In the genomic region with DNA sequence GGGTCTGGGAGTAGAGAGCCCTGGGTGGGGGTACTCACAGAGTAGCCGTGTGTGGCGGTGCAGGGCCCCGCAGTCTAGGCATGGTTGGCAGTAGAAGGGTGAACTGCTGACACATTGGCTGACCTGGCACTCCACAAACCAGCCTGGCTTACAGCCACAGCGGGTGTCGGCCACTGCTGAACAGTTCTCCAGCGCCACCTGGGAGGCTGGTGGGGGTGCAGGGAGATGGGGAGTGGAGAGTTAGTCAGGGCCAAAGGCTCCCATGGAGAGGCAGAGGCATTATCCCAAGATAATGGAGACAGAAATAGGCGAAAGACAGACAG, we compare ENCODE assay signal across 8 cellular contexts. TPM values are rescaled to one million over a fixed set of nuclear protein-coding genes. Genes with fewer than 3 reads are reported as not detected.
A peak's percentile ranks its signal among the peaks of the same experiment; 100 is the strongest.
DNase-seq lines count a peak whose midpoint lies in the region; ATAC-seq and TF ChIP-seq lines count a peak whose summit lies in the region.

No MANE protein-coding gene starts in this region.

- H3K4me2 ChIP-seq in OCI-LY3 (ENCODE audit: low read length), result no peak overlapping the region

- H3K4me1 ChIP-seq in OCI-LY3 (ENCODE audit: low read length), result 0 out of 2 replicates have a peak, but pooled peaks cover 6% of the 10 kb centered on the region

- no peaks in the 10 kb centered on the region for H4K20me1 ChIP-seq in OCI-LY3 (ENCODE audit: insufficient read depth, low read length)

- H3K9me3 ChIP-seq in OCI-LY3 (ENCODE audit: insufficient read depth, low read length), result no peaks in the 10 kb centered on the region

- H3K36me3 ChIP-seq in OCI-LY3 (replicated peaks; ENCODE audit: low read depth, low read length), result no peaks in the 10 kb centered on the region

- ATAC-seq in activated naive CD8-positive, alpha-beta T cell treated with anti-CD3 and anti-CD28 coated beads, Interleukin-2, amount 10 ng/mL, durations not matched to agents 7 days and 5 days (ENCODE audit: low read depth), result no peak
- ATAC-seq in natural killer cell (no peak), GM21825 (IDR thresholded peaks at IDR 0.05; ENCODE audit: unreplicated experiment) (no peak)

- H3K4me1 Mint-ChIP-seq in activated naive CD8-positive, alpha-beta T cell treated with anti-CD3 and anti-CD28 coated beads, Interleukin-2, amount 10 ng/mL, durations not matched to agents 7 days and 5 days, result peaks cover 27% of the 10 kb centered on the region
- peaks cover 16 to 33% of the 10 kb centered on the region in 2 donors for H3K4me1 Mint-ChIP-seq in natural killer cell

- TF ChIP-seq CTCF in OCI-LY3 (IDR thresholded peaks at IDR 0.05; ENCODE audit: low read depth, low read length), result 0 out of 2 replicates have a peak, but pooled peaks have one; percentile 3
- no peak for TF ChIP-seq CTCF in natural killer cell (IDR thresholded peaks at IDR 0.05)

- no peaks in the 10 kb centered on the region for H3K9me3 Mint-ChIP-seq in activated naive CD8-positive, alpha-beta T cell treated with anti-CD3 and anti-CD28 coated beads, Interleukin-2, amount 10 ng/mL, durations not matched to agents 7 days and 5 days
- no peaks in the 10 kb centered on the region for H3K9me3 Mint-ChIP-seq in natural killer cell

- peak overlapping the region; percentile 92 for H3K4me3 Mint-ChIP-seq in activated naive CD8-positive, alpha-beta T cell treated with anti-CD3 and anti-CD28 coated beads, Interleukin-2, amount 10 ng/mL, durations not matched to agents 7 days and 5 days
- H3K4me3 Mint-ChIP-seq in natural killer cell, result peak overlapping the region; percentile 82

- H3K4me3 ChIP-seq in OCI-LY3 (ENCODE audit: low read length), result no peak overlapping the region

- intact Hi-C loops in natural killer cell (cut with micrococcal nuclease), result no loop called here

- peaks cover 5% of the 10 kb centered on the region for H3K27me3 Mint-ChIP-seq in activated naive CD8-positive, alpha-beta T cell treated with anti-CD3 and anti-CD28 coated beads, Interleukin-2, amount 10 ng/mL, durations not matched to agents 7 days and 5 days
- peaks cover 0 to 11% of the 10 kb centered on the region in 2 donors for H3K27me3 Mint-ChIP-seq in natural killer cell (ENCODE audit: low read depth in 2 of 2)

- POLR2A ChIA-PET in activated naive CD8-positive, alpha-beta T cell treated with anti-CD3 and anti-CD28 coated beads, Interleukin-2, amount 10 ng/mL, durations not matched to agents 7 days and 5 days (lab: Charles Lee), result interaction anchor here (1.2 kb wide), 1 partner anchor 24 kb away, joined by 5 read pairs; no protein-coding TSS in a partner anchor

- no peak overlapping the region for H3K27ac ChIP-seq in OCI-LY3 (ENCODE audit: low read length)

- DNase-seq in Daoy (ENCODE audit: low read depth) (peak; percentile 43), natural killer cell (no peak), NCI-H748 treated with DMSO at 0.1 percent for 48 hours (lab: John Stamatoyannopoulos, UW) (no peak), H4 (ENCODE audit: low spot score) (no peak), cerebellar nuclear complex (lab: John Stamatoyannopoulos, UW) (no peak)
- DNase-seq in activated naive CD8-positive, alpha-beta T cell treated with anti-CD3 and anti-CD28 coated beads, Interleukin-2, amount 10 ng/mL, durations not matched to agents 7 days and 5 days, result no peak

- H2AFZ ChIP-seq in OCI-LY3 (ENCODE audit: low read depth, low read length), result no peak overlapping the region

- peak overlapping the region; percentile 60 for H3K27ac Mint-ChIP-seq in activated naive CD8-positive, alpha-beta T cell treated with anti-CD3 and anti-CD28 coated beads, Interleukin-2, amount 10 ng/mL, durations not matched to agents 7 days and 5 days
- H3K27ac Mint-ChIP-seq in natural killer cell, result peak overlapping the region; percentile 71 to 79

- H3K27me3 ChIP-seq in OCI-LY3 (ENCODE audit: low read depth, low read length), result no peaks in the 10 kb centered on the region

- no peaks in the 10 kb centered on the region for H3K79me2 ChIP-seq in OCI-LY3 (ENCODE audit: low read length)

- H3K9ac ChIP-seq in OCI-LY3 (ENCODE audit: low read length), result no peak overlapping the region

- peaks cover 12% of the 10 kb centered on the region for H3K36me3 Mint-ChIP-seq in activated naive CD8-positive, alpha-beta T cell treated with anti-CD3 and anti-CD28 coated beads, Interleukin-2, amount 10 ng/mL, durations not matched to agents 7 days and 5 days
- no peaks in the 10 kb centered on the region for H3K36me3 Mint-ChIP-seq in natural killer cell

RNA-seq across cellular contexts. Expression of a gene that starts 1.5 kb away (rescaled TPM):
- total RNA-seq in Daoy (2014; rRNA removed; shearing (Covaris generic)), result 2.0 and 3.5 TPM in 2 replicates
- 100 to 1,000 TPM; 137 TPM for total RNA-seq in activated naive CD8-positive, alpha-beta T cell treated with anti-CD3 and anti-CD28 coated beads, Interleukin-2, amount 10 ng/mL, durations not matched to agents 7 days and 5 days
- 10 to 100 TPM; 14.5 to 41.5 (median 19.9) TPM for total RNA-seq in natural killer cell
- 0.10 and 0.81 TPM in 2 replicates for total RNA-seq in H4 (2014; rRNA removed; shearing (Covaris generic))

RNA-seq across cellular contexts. Expression of a gene that starts 27.0 kb away (rescaled TPM):
- 8.1 and 8.4 TPM in 2 replicates for total RNA-seq in Daoy (2014; rRNA removed; shearing (Covaris generic))
- 1 to 10 TPM; 4.7 to 5.0 TPM for total RNA-seq in activated naive CD8-positive, alpha-beta T cell treated with anti-CD3 and anti-CD28 coated beads, Interleukin-2, amount 10 ng/mL, durations not matched to agents 7 days and 5 days
- 1 to 10 TPM in 1 of 3 donors, under 1 TPM in 2; 0.16 to 1.1 (median 0.54) TPM for total RNA-seq in natural killer cell
- total RNA-seq in H4 (2014; rRNA removed; shearing (Covaris generic)), result 1.3 and 1.6 TPM in 2 replicates

RNA-seq across cellular contexts. Expression of a gene that starts 39.9 kb away (rescaled TPM):
- not detected in 2 replicates for total RNA-seq in Daoy (2014; rRNA removed; shearing (Covaris generic))
- total RNA-seq in activated naive CD8-positive, alpha-beta T cell treated with anti-CD3 and anti-CD28 coated beads, Interleukin-2, amount 10 ng/mL, durations not matched to agents 7 days and 5 days, result 1 to 10 TPM; 1.7 to 2.6 TPM
- total RNA-seq in natural killer cell, result 1 to 10 TPM; 1.1 to 2.0 (median 1.7) TPM
- total RNA-seq in H4 (2014; rRNA removed; shearing (Covaris generic)), result not detected in 2 replicates

RNA-seq across cellular contexts. Expression of a gene that starts 44.8 kb away (rescaled TPM):
- total RNA-seq in Daoy (2014; rRNA removed; shearing (Covaris generic)), result 0.27 TPM in 1 of 2 replicates, not detected in the other
- under 1 TPM in 1 of 2 experiments, not detected in 1; 0.34 TPM for total RNA-seq in activated naive CD8-positive, alpha-beta T cell treated with anti-CD3 and anti-CD28 coated beads, Interleukin-2, amount 10 ng/mL, durations not matched to agents 7 days and 5 days
- not detected for total RNA-seq in natural killer cell
- total RNA-seq in H4 (2014; rRNA removed; shearing (Covaris generic)), result not detected in 2 replicates
